26 cellular contexts compared by ENCODE assay signal in genomic region chr2:28437918-28438317, GRCh38. TPM values are rescaled to one million over a fixed set of nuclear protein-coding genes. Genes with fewer than 3 reads are reported as not detected.
DNase-seq lines count a peak whose midpoint lies in the region; ATAC-seq and TF ChIP-seq lines count a peak whose summit lies in the region.
"Had no signal": no experiment of that assay in that cellular context is flagged by ENCODE, and none has a peak within 500 bp of the region (broad histone marks: within the 10 kb centered on the region; RNA-seq: fewer than 3 reads in every experiment).

No MANE protein-coding gene starts in this region.

- no peak overlapping the region for H3K23ac ChIP-seq in trophoblast cell (ENCODE audit: low read length)

- H3K79me1 ChIP-seq in trophoblast cell (ENCODE audit: low read length) = peaks cover 7% of the 10 kb centered on the region

- intact Hi-C loops in Panc1 (cut with micrococcal nuclease; ENCODE audit: unreplicated experiment) = no loop called here
- intact Hi-C loops in esophagus squamous epithelium (cut with DNase I) = no loop called here

- in situ Hi-C loops in Panc1 (cut with HindIII; ENCODE audit: low pct_unique_long_range_greater_than_20kb, low sequenced_read_pairs) = no loop called here

- H2BK12ac ChIP-seq in trophoblast cell (ENCODE audit: low read length) = peak overlapping the region; percentile 10

- CTCF ChIA-PET in Panc1 (lab: Charles Lee) = no interaction called here

- peak; percentile 49 for DNase-seq in DMS 273 (lab: John Stamatoyannopoulos, UW; ENCODE audit: unreplicated experiment)
- DNase-seq in DMS 273 treated with DMSO at 0.1 percent for 48 hours (lab: John Stamatoyannopoulos, UW) = no peak
- no peak for DNase-seq in Panc1 (ENCODE audit: low read depth, low spot score)
- DNase-seq in esophagus squamous epithelium (lab: John Stamatoyannopoulos, UW) = no peak
- DNase-seq in trophoblast cell = peak in 1 of 2 donors; percentile 18
- no peak for DNase-seq in C1 segment of cervical spinal cord (lab: John Stamatoyannopoulos, UW)
- DNase-seq in stimulated activated CD4-positive, alpha-beta T cell treated with anti-CD3 and anti-CD28 coated beads, Interleukin-4, amount 100 ng/mL, for 4 hours = no peak
- DNase-seq: activated CD8-positive, alpha-beta memory T cell treated with anti-CD3 and anti-CD28 coated beads, Interleukin-2, amount 50 U/mL, for 4 hours; activated gamma-delta T cell; activated naive CD8-positive, alpha-beta T cell treated with anti-CD3 and anti-CD28 coated beads, Interleukin-2, amount 50 U/mL, for 24 hours; cortex of kidney; glutamatergic neuron; Karpas-422; NCI-H187 treated with DMSO at 0.1 percent for 48 hours; NCI-H345; NK-92 treated with Interleukin-12 subunit alpha and Interleukin-12 subunit beta, amount 100 ng/mL, for 24 hours; stimulated activated CD4-positive, alpha-beta T cell treated with anti-CD3 and anti-CD28 coated beads, Interleukin-2, amount 100 ng/mL, for 48 hours; stimulated activated naive CD8-positive, alpha-beta T cell treated with anti-CD3 and anti-CD28 coated beads, Interleukin-15, Interleukin-2, amounts not matched to agents 100 U/mL and 50 U/mL, for 24 hours; WERI-Rb-1 had no signal

- ATAC-seq in Panc1 = 0 out of 2 replicates have a peak, but pooled peaks have one; percentile 12
- ATAC-seq in HG03095 (IDR thresholded peaks at IDR 0.05; ENCODE audit: unreplicated experiment) = no peak
- ATAC-seq: left lobe of liver, SK-N-SH treated with all-trans-retinoic acid at 6 μM for 48 hours had no signal

- WGBS in esophagus squamous epithelium, 2 donors = 58 to 100% methylated on average over 2 of the region's 5 CpGs
- WGBS in trophoblast cell (ENCODE audit: extremely low coverage, insufficient coverage, insufficient read length) = no CpG with 5 or more reads among the region's 5 CpGs

- no peak overlapping the region for H3K14ac ChIP-seq in trophoblast cell (ENCODE audit: low read length)

- BruUV-seq in Panc1 (replicated peaks; lab: Mats Ljungman, UMichigan) = no TSS peak

- H3K9me3 ChIP-seq in Panc1 (ENCODE audit: control insufficient read depth, insufficient read depth, low read depth, low read length) (peaks cover 12% of the 10 kb centered on the region; the same call in 1 of the 2 replicates), esophagus squamous epithelium (peaks cover 0 to 8% (median 0%) of the 10 kb centered on the region in 3 donors), trophoblast cell (ENCODE audit: insufficient read depth, low read depth, low read length) (peaks cover 2% of the 10 kb centered on the region)
- H3K9me3 ChIP-seq: Peyer's patch, psoas muscle had no signal

- no peak for TF ChIP-seq POLR2A in esophagus squamous epithelium (IDR thresholded peaks at IDR 0.05)

- no peak overlapping the region for H2BK120ac ChIP-seq in trophoblast cell (ENCODE audit: insufficient read depth, low read length, poor library complexity)

- no peak overlapping the region for H3K4me3 ChIP-seq in Panc1 (ENCODE audit: low read depth in 2 of 2, low read length in 2 of 2)
- no peak overlapping the region for H3K4me3 ChIP-seq in esophagus squamous epithelium
- no peak overlapping the region for H3K4me3 ChIP-seq in trophoblast cell (ENCODE audit: low read depth, low read length)
- H3K4me3 ChIP-seq: Peyer's patch, psoas muscle, smooth muscle cell, tibial nerve had no signal

- H3K4me1 ChIP-seq in Panc1 (ENCODE audit: control insufficient read depth, insufficient read depth, low read length) (no peaks in the 10 kb centered on the region), esophagus squamous epithelium (peaks cover 18 to 48% (median 31%) of the 10 kb centered on the region in 3 donors), trophoblast cell (ENCODE audit: control insufficient read depth in 1 of 2, insufficient read depth in 2 of 2, low read length in 2 of 2) (peaks cover 15 to 17% of the 10 kb centered on the region in 2 experiments)
- H3K4me1 ChIP-seq: psoas muscle, tibial nerve had no signal

- TF ChIP-seq CTCF in Panc1 (IDR thresholded peaks at IDR 0.05) (no peak), esophagus squamous epithelium (IDR thresholded peaks at IDR 0.05) (no peak)

- H4K12ac ChIP-seq in trophoblast cell (ENCODE audit: low read depth, low read length) = no peak overlapping the region

- H3K27ac ChIP-seq in Panc1 (ENCODE audit: low read length) (no peak overlapping the region), esophagus squamous epithelium (peak overlapping the region; percentile 80 to 90 (median 85)), trophoblast cell (ENCODE audit: low read depth, low read length) (no peak overlapping the region)
- H3K27ac ChIP-seq: psoas muscle, WERI-Rb-1 had no signal

- H4K8ac ChIP-seq in trophoblast cell (ENCODE audit: low read depth, low read length) = no peak overlapping the region

- H3K27me3 ChIP-seq in Panc1 (ENCODE audit: control insufficient read depth, insufficient read depth, low read length) = no peaks in the 10 kb centered on the region
- H3K27me3 ChIP-seq in esophagus squamous epithelium = no peaks in the 10 kb centered on the region
- H3K27me3 ChIP-seq in trophoblast cell (ENCODE audit: insufficient read depth, low read length) = no peaks in the 10 kb centered on the region
- H3K27me3 ChIP-seq: Peyer's patch, tibial nerve had no signal

- no peak overlapping the region for H3K9ac ChIP-seq in trophoblast cell (ENCODE audit: low read length)

- H3K36me3 ChIP-seq in Panc1 (ENCODE audit: control insufficient read depth, insufficient read depth, low read length) (no peaks in the 10 kb centered on the region), esophagus squamous epithelium (no peaks in the 10 kb centered on the region), trophoblast cell (ENCODE audit: control insufficient read depth in 1 of 2, insufficient read depth in 2 of 2, low read length in 2 of 2) (no peaks in the 10 kb centered on the region)
- H3K36me3 ChIP-seq: Peyer's patch, tibial nerve, WERI-Rb-1 had no signal

- H2BK5ac ChIP-seq in trophoblast cell (ENCODE audit: low read depth, low read length, poor library complexity) = no peak overlapping the region

- H2AK5ac ChIP-seq in trophoblast cell (ENCODE audit: low read length) = no peak overlapping the region

- H3K4me2 ChIP-seq in trophoblast cell (ENCODE audit: low read length) = no peak overlapping the region

- POLR2A ChIA-PET in Panc1 (lab: Charles Lee) = no interaction called here

- H4K91ac ChIP-seq in trophoblast cell (ENCODE audit: low read depth, low read length) = no peak overlapping the region

- no peak overlapping the region for H2AFZ ChIP-seq in trophoblast cell (ENCODE audit: insufficient read depth, low read length, poor library complexity)

- no peak overlapping the region for H3K18ac ChIP-seq in trophoblast cell (ENCODE audit: low read length)

- H3K4ac ChIP-seq in trophoblast cell (ENCODE audit: low read depth, low read length) = no peak overlapping the region

- H3K79me2 ChIP-seq in trophoblast cell (ENCODE audit: control insufficient read depth, insufficient read depth, low read length, poor library complexity) = no peaks in the 10 kb centered on the region

RNA-seq across cellular contexts. Expression of gene FOSL2, which starts 45.3 kb away (rescaled TPM):
- 29.0 TPM for total RNA-seq in Panc1 (2021; ENCODE audit: unreplicated experiment)
- 34.9 TPM for polyA plus RNA-seq in Panc1 (2012; ENCODE audit: insufficient read length)
- 100 to 1,000 TPM; 100 to 234 (median 144) TPM for total RNA-seq in esophagus squamous epithelium
- 25.9 and 27.5 TPM in 2 replicates for polyA plus RNA-seq in trophoblast cell (2013)

RNA-seq across cellular contexts. Expression of gene PLB1, which starts 57.9 kb away (rescaled TPM):
- 0.80 TPM for total RNA-seq in Panc1 (2021; ENCODE audit: unreplicated experiment)
- 0.06 TPM for polyA plus RNA-seq in Panc1 (2012; ENCODE audit: insufficient read length)
- 1 to 10 TPM; 1.1 to 6.5 (median 2.3) TPM for total RNA-seq in esophagus squamous epithelium
- polyA plus RNA-seq in trophoblast cell (2013) = 5.7 and 6.0 TPM in 2 replicates

Comparison
In these comparisons a context has a peak if more than half of its experiments do, and no peak if none do; other contexts are left out.
1. H3K27ac ChIP-seq: peak in esophagus squamous epithelium (4 of 4); none in Panc1 (single experiment) and trophoblast cell (single experiment).